ENCODE assay signal across 21 cellular contexts in genomic region chr2:218014706-218015685, GRCh38. TPM values are rescaled to one million over a fixed set of nuclear protein-coding genes. Genes with fewer than 3 reads are reported as not detected.
A peak's percentile ranks its signal among the peaks of the same experiment; 100 is the strongest.
DNase-seq lines count a peak whose midpoint lies in the region; ATAC-seq and TF ChIP-seq lines count a peak whose summit lies in the region.
"Had no signal": no experiment of that assay in that cellular context is flagged by ENCODE, and none has a peak within 500 bp of the region (broad histone marks: within the 10 kb centered on the region; RNA-seq: fewer than 3 reads in every experiment).

No MANE protein-coding gene starts in this region.

- H3K79me1 ChIP-seq in IMR-90 (ENCODE audit: low read depth in 1 of 2, low read length in 2 of 2), result no peaks in the 10 kb centered on the region

- ATAC-seq in IMR-90 (ENCODE audit: low read depth) (0 out of 2 replicates have a peak, but pooled peaks have one; percentile 16), T-cell (replicated peaks in 1 of 4) (no peak), HG03139 (IDR thresholded peaks at IDR 0.05; ENCODE audit: unreplicated experiment) (no peak), GM21515 (IDR thresholded peaks at IDR 0.05; ENCODE audit: unreplicated experiment) (no peak)
- ATAC-seq: A549, K562 had no signal

- no peak for TF ChIP-seq CTCF in IMR-90 (conservative IDR thresholded peaks at IDR 0.05; ENCODE audit: low read depth, low read length)
- TF ChIP-seq CTCF in endodermal cell (conservative IDR thresholded peaks at IDR 0.05), result no peak
- no peak for TF ChIP-seq CTCF in neural progenitor cell (IDR thresholded peaks at IDR 0.05)

- H3K56ac ChIP-seq in IMR-90 (ENCODE audit: extremely low read depth, insufficient read depth, low read length), result no peak overlapping the region

- intact Hi-C loops in IMR-90 (cut with micrococcal nuclease), result no loop called here

- no peak overlapping the region; the same call in 1 of the 2 replicates for H2AK5ac ChIP-seq in IMR-90 (ENCODE audit: low read depth, low read length)

- peaks cover 97% of the 10 kb centered on the region for H3K4me1 ChIP-seq in BLaER1
- peaks cover 8% of the 10 kb centered on the region for H3K4me1 ChIP-seq in IMR-90 (ENCODE audit: control insufficient read depth, insufficient read depth, low read length)
- peaks cover under 1% of the 10 kb centered on the region for H3K4me1 ChIP-seq in endodermal cell (ENCODE audit: control insufficient read depth, insufficient read depth, low read length)
- peaks cover 31% of the 10 kb centered on the region for H3K4me1 ChIP-seq in neural progenitor cell

- no peak for TF ChIP-seq RAD21 in IMR-90 (IDR thresholded peaks at IDR 0.05; ENCODE audit: low read length)

- no CpG with 5 or more reads among the region's 6 CpGs for WGBS in IMR-90 (ENCODE audit: extremely low coverage in 2 of 2, insufficient read length in 1 of 2), 2 experiments
- 68 to 80% methylated on average over 3 to 5 of the region's 6 CpGs for WGBS in endodermal cell (ENCODE audit: insufficient coverage in 1 of 2, insufficient read length in 1 of 2), 2 experiments

- in situ Hi-C loops in IMR-90 (cut with MboI; ENCODE audit: low sequenced_read_pairs), result no loop called here

- no peak overlapping the region for H2AK9ac ChIP-seq in IMR-90 (replicated peaks; ENCODE audit: low read depth, low read length, poor library complexity)

- H3K9ac ChIP-seq in BLaER1 (peak overlapping the region; percentile 58; the same call in 1 of the 2 replicates), IMR-90 (ENCODE audit: low read depth, low read length) (no peak overlapping the region), endodermal cell (ENCODE audit: extremely low read depth, low read length, poor library complexity, severe bottlenecking) (no peak overlapping the region), neural progenitor cell (no peak overlapping the region)

- CTCF ChIA-PET in IMR-90 (lab: Yijun Ruan, JAX), result no interaction called here
- CTCF ChIA-PET in T-cell (lab: Charles Lee), result interaction anchor here in 1 of 2 donors (0.5 to 0.7 kb wide), 2 partner anchors 1114 to 1589 kb away, joined by 3 to 6 read pairs; no protein-coding TSS in a partner anchor

- H2BK120ac ChIP-seq in IMR-90 (ENCODE audit: low read depth, low read length), result no peak overlapping the region

- H3K9me3 ChIP-seq in BLaER1 (no peaks in the 10 kb centered on the region), IMR-90 (ENCODE audit: control insufficient read depth, insufficient read depth, low read length) (no peaks in the 10 kb centered on the region), endodermal cell (ENCODE audit: control insufficient read depth, low read length) (no peaks in the 10 kb centered on the region), neural progenitor cell (ENCODE audit: low read depth) (no peaks in the 10 kb centered on the region)
- H3K9me3 ChIP-seq: A549 had no signal

- H3K36me3 ChIP-seq in BLaER1, result no peaks in the 10 kb centered on the region
- no peaks in the 10 kb centered on the region for H3K36me3 ChIP-seq in IMR-90 (ENCODE audit: control insufficient read depth, insufficient read depth, low read length)
- H3K36me3 ChIP-seq in endodermal cell (ENCODE audit: control insufficient read depth, insufficient read depth, low read length), result no peaks in the 10 kb centered on the region
- no peaks in the 10 kb centered on the region for H3K36me3 ChIP-seq in neural progenitor cell

- no peak overlapping the region for H4K91ac ChIP-seq in IMR-90 (ENCODE audit: insufficient read depth, low read depth, low read length)

- H3K9me3 Mint-ChIP-seq in endodermal cell (no peaks in the 10 kb centered on the region), neural progenitor cell (no peaks in the 10 kb centered on the region), T-cell (no peaks in the 10 kb centered on the region)

- peaks cover 19% of the 10 kb centered on the region for H3K4me1 Mint-ChIP-seq in endodermal cell
- peaks cover 56% of the 10 kb centered on the region for H3K4me1 Mint-ChIP-seq in neural progenitor cell
- H3K4me1 Mint-ChIP-seq in T-cell, result peaks cover 4 to 6% (median 6%) of the 10 kb centered on the region in 3 donors

- H3K27me3 ChIP-seq in BLaER1 (no peaks in the 10 kb centered on the region), IMR-90 (ENCODE audit: control insufficient read depth, insufficient read depth, low read length) (peaks cover 14% of the 10 kb centered on the region), endodermal cell (ENCODE audit: control insufficient read depth, insufficient read depth, low read length, poor library complexity, severe bottlenecking) (peaks cover 18% of the 10 kb centered on the region), neural progenitor cell (peaks cover 29% of the 10 kb centered on the region)

- peak overlapping the region; percentile 65 for H2AFZ ChIP-seq in IMR-90 (replicated peaks; ENCODE audit: low read length, poor library complexity)
- H2AFZ ChIP-seq in neural progenitor cell (replicated peaks), result no peak overlapping the region

- TF ChIP-seq POLR2A in IMR-90 (IDR thresholded peaks at IDR 0.05; ENCODE audit: low read depth, low read length), result no peak

- dilution Hi-C loops in IMR-90 (cut with HindIII; ENCODE audit: low sequenced_read_pairs, unreplicated experiment), result no loop called here

- H4K20me1 ChIP-seq in BLaER1 (no peaks in the 10 kb centered on the region), IMR-90 (ENCODE audit: insufficient read depth, low read length) (no peaks in the 10 kb centered on the region), neural progenitor cell (ENCODE audit: low read depth) (no peaks in the 10 kb centered on the region)

- H3K4ac ChIP-seq in IMR-90 (ENCODE audit: low read depth, low read length), result no peak overlapping the region

- no peak overlapping the region; the same call in 1 of the 2 replicates for H3K14ac ChIP-seq in IMR-90 (replicated peaks; ENCODE audit: low read depth, low read length)

- peaks cover 14% of the 10 kb centered on the region for H3F3A ChIP-seq in neural progenitor cell (ENCODE audit: low read depth)

- POLR2A ChIA-PET in IMR-90 (lab: Charles Lee; ENCODE audit: unreplicated experiment), result no interaction called here
- POLR2A ChIA-PET in T-cell (lab: Charles Lee), result interaction anchor here in 1 of 2 donors (0.6 kb wide), 1 partner anchor 54 kb away, joined by 3 read pairs; no protein-coding TSS in a partner anchor

- H3K27ac Mint-ChIP-seq in endodermal cell (no peak overlapping the region), neural progenitor cell (peak overlapping the region; percentile 10), T-cell (no peak overlapping the region)

- no peak overlapping the region for H4K5ac ChIP-seq in IMR-90 (ENCODE audit: low read depth, low read length)

- no peak for DNase-seq in IMR-90
- no peak for DNase-seq in endodermal cell
- no peak for DNase-seq in neural progenitor cell (ENCODE audit: low spot score)
- no peak for DNase-seq in T-cell
- no peak for DNase-seq in GM19240 (ENCODE audit: insufficient read length, low spot score)
- DNase-seq: DND-41, HCEC 1CT, NCI-H1105 treated with DMSO at 0.1 percent for 48 hours, NCI-H1694, NCI-H2081 treated with DMSO at 0.1 percent for 48 hours, NCI-H748 treated with DMSO at 0.1 percent for 48 hours, OCI-M1 had no signal

- H3K4me2 ChIP-seq in BLaER1, result peak overlapping the region; percentile 98
- no peak overlapping the region for H3K4me2 ChIP-seq in IMR-90 (ENCODE audit: low read depth, low read length)
- H3K4me2 ChIP-seq in neural progenitor cell, result peak overlapping the region; percentile 68
- H3K4me2 ChIP-seq: A549 had no signal

- H4K8ac ChIP-seq in IMR-90 (ENCODE audit: low read depth in 2 of 2, low read length in 2 of 2), result no peak overlapping the region

- no peak overlapping the region for H2BK20ac ChIP-seq in IMR-90 (ENCODE audit: low read depth, low read length)

- H3K18ac ChIP-seq in IMR-90 (ENCODE audit: low read depth, low read length), result no peak overlapping the region

- H2BK15ac ChIP-seq in IMR-90 (ENCODE audit: low read depth, low read length), result no peak overlapping the region

- no TSS peak for BruUV-seq in IMR-90 (replicated peaks; lab: Mats Ljungman, UMichigan)

- no peak overlapping the region for H3K4me3 Mint-ChIP-seq in endodermal cell
- H3K4me3 Mint-ChIP-seq in neural progenitor cell, result no peak overlapping the region
- H3K4me3 Mint-ChIP-seq in T-cell, result no peak overlapping the region

- H3K9me1 ChIP-seq in IMR-90 (ENCODE audit: insufficient read depth, low read length), result no peaks in the 10 kb centered on the region

- H3K4me3 ChIP-seq in BLaER1 (no peak overlapping the region), IMR-90 (ENCODE audit: insufficient read depth, low read depth, low read length) (no peak overlapping the region), endodermal cell (ENCODE audit: low read length) (no peak overlapping the region), neural progenitor cell (no peak overlapping the region)
- H3K4me3 ChIP-seq: A549, K562 had no signal

- no peaks in the 10 kb centered on the region for H3K36me3 Mint-ChIP-seq in endodermal cell (ENCODE audit: low read depth)
- no peaks in the 10 kb centered on the region for H3K36me3 Mint-ChIP-seq in neural progenitor cell
- H3K36me3 Mint-ChIP-seq in T-cell, result no peaks in the 10 kb centered on the region

- H3K79me2 ChIP-seq in neural progenitor cell (ENCODE audit: low read depth), result no peaks in the 10 kb centered on the region

- H3K27ac ChIP-seq in BLaER1, result peak overlapping the region; percentile 87
- H3K27ac ChIP-seq in IMR-90 (ENCODE audit: insufficient read depth, low read length), result no peak overlapping the region
- peak overlapping the region; percentile 83 for H3K27ac ChIP-seq in endodermal cell (ENCODE audit: low read depth, low read length)
- H3K27ac ChIP-seq in neural progenitor cell, result no peak overlapping the region
- H3K27ac ChIP-seq: A549, C4-2B had no signal

- H3K27me3 Mint-ChIP-seq in endodermal cell (ENCODE audit: insufficient read depth), result peaks cover 33% of the 10 kb centered on the region
- peaks cover 12% of the 10 kb centered on the region for H3K27me3 Mint-ChIP-seq in neural progenitor cell (ENCODE audit: insufficient read depth, low read depth)
- H3K27me3 Mint-ChIP-seq in T-cell, result peaks cover 21 to 42% of the 10 kb centered on the region in 2 donors

- H3K23ac ChIP-seq in IMR-90 (ENCODE audit: low read depth, low read length), result no peak overlapping the region

- no peak overlapping the region for H2BK5ac ChIP-seq in IMR-90 (ENCODE audit: low read depth, low read length, poor library complexity, severe bottlenecking)

RNA-seq across cellular contexts. Expression of gene TNS1, which starts 12.2 kb away (rescaled TPM):
- total RNA-seq in IMR-90 (2012; rRNA removed) (41.9 and 45.2 TPM in 2 replicates), endodermal cell (1 to 10 TPM; 3.3 to 4.2 TPM), neural progenitor cell (ENCODE audit: low replicate concordance) (0.24 and 2.3 TPM in 2 replicates), T-cell (1 to 10 TPM in 3 of 5 donors, under 1 TPM in 2; 0.28 to 2.1 (median 1.3) TPM)
- polyA plus RNA-seq in IMR-90 (2012; rRNA removed), result 40.3 and 41.1 TPM in 2 replicates
- 17.3 and 23.8 TPM in 2 replicates for polyA plus RNA-seq in IMR-90 (2012; cell fraction: cytosol; rRNA removed)
- polyA plus RNA-seq in IMR-90 (2012; cell fraction: nucleus; rRNA removed; ENCODE audit: low replicate concordance), result 68.3 and 71.1 TPM in 2 replicates
- polyA plus RNA-seq in endodermal cell (2013, experiment 1 of 2), result 5.6 TPM
- polyA plus RNA-seq in endodermal cell (2013, experiment 2 of 2), result 7.2 TPM
- total RNA-seq: G401, NCI-H460 had no signal

RNA-seq across cellular contexts. Expression of gene RUFY4, which starts 54.1 kb away (rescaled TPM):
- total RNA-seq in IMR-90 (2012; rRNA removed) (not detected in 2 replicates), endodermal cell (under 1 TPM in 1 of 2 donors, not detected in 1; 0.35 TPM), neural progenitor cell (ENCODE audit: low replicate concordance) (not detected in 2 replicates), T-cell (1 to 10 TPM in 1 of 5 donors, under 1 TPM in 4; 0.18 to 1.0 (median 0.65) TPM)
- not detected in 2 replicates for polyA plus RNA-seq in IMR-90 (2012; rRNA removed)
- polyA plus RNA-seq in IMR-90 (2012; cell fraction: cytosol; rRNA removed), result not detected in 2 replicates
- not detected in 2 replicates for polyA plus RNA-seq in IMR-90 (2012; cell fraction: nucleus; rRNA removed; ENCODE audit: low replicate concordance)
- polyA plus RNA-seq in endodermal cell (2013, experiment 1 of 2), result not detected
- polyA plus RNA-seq in endodermal cell (2013, experiment 2 of 2), result not detected
- total RNA-seq: G401, K562, Right ventricle myocardium superior had no signal
- polyA plus RNA-seq: K562 had no signal

Comparison
In these comparisons a context has a peak if more than half of its experiments do, and no peak if none do; other contexts are left out.
1. H3K27ac ChIP-seq: peak in BLaER1 (single experiment) and endodermal cell (single experiment); none in IMR-90 (single experiment) and neural progenitor cell (single experiment).